1 cellular context compared by ENCODE assay signal in genomic region chr17:42368797-42369561, GRCh38.
TF ChIP-seq lines count a peak whose summit lies in the region.

No MANE protein-coding gene starts in this region.

TF ChIP-seq in K562, 482 proteins besides CTCF, POLR2A, EP300 and RAD21:
- TF ChIP-seq TCF3 (CRISPR knock-in tag; IDR thresholded peaks at IDR 0.05) (peak; percentile 30), BCOR (IDR thresholded peaks at IDR 0.05) (peak; percentile 77; the same call in 1 of the 2 replicates), CBFA2T3 (IDR thresholded peaks at IDR 0.05) (peak; percentile 87), FOXA3 (CRISPR knock-in tag; conservative IDR thresholded peaks at IDR 0.05 in 1 of 2, IDR thresholded peaks at IDR 0.05 in 1 of 2) (0 out of 4 replicates have a peak, but pooled peaks of 1 of the 2 experiments have one; percentile 30), DACH1 (IDR thresholded peaks at IDR 0.05; ENCODE audit: partially characterized antibody) (peak; percentile 28), DPF2 (IDR thresholded peaks at IDR 0.05) (peak; percentile 45; the same call in 1 of the 2 replicates), ZNF146 (CRISPR knock-in tag; IDR thresholded peaks at IDR 0.05; ENCODE audit: unreplicated experiment) (peak; percentile 93), ARID1B (IDR thresholded peaks at IDR 0.05) (peak; percentile 65), SMARCA4 (IDR thresholded peaks at IDR 0.05) (0 out of 2 replicates have a peak, but pooled peaks have one; percentile 20), SMARCA5 (IDR thresholded peaks at IDR 0.05) (peak; percentile 60; the same call in 1 of the 2 replicates), SMARCE1 (IDR thresholded peaks at IDR 0.05) (0 out of 2 replicates have a peak, but pooled peaks have one; percentile 47), TAL1 (IDR thresholded peaks at IDR 0.05) (peak; percentile 60), HDAC1 (IDR thresholded peaks at IDR 0.05) (0 out of 4 replicates have a peak, but pooled peaks of 1 of the 2 experiments have one; percentile 15), CBFA2T2 (conservative IDR thresholded peaks at IDR 0.05) (peak; percentile 71), MAX (CRISPR knock-in tag; IDR thresholded peaks at IDR 0.05) (peak; percentile 33; the same call in 1 of the 2 replicates), ADNP (tag; IDR thresholded peaks at IDR 0.05) (peak; percentile 77; the same call in 1 of the 2 replicates), MTA2 (IDR thresholded peaks at IDR 0.05; ENCODE audit: low read depth) (peak; percentile 24; the same call in 1 of the 2 replicates), NCOR1 (IDR thresholded peaks at IDR 0.05) (peak; percentile 66; the same call in 1 of the 2 replicates), L3MBTL2 (IDR thresholded peaks at IDR 0.05) (peak; percentile 39; the same call in 1 of the 2 replicates), ZNF766 (CRISPR knock-in tag; conservative IDR thresholded peaks at IDR 0.05) (0 out of 2 replicates have a peak, but pooled peaks have one; percentile 21), SOX6 (IDR thresholded peaks at IDR 0.05) (peak; percentile 57; the same call in 1 of the 2 replicates), VEZF1 (CRISPR knock-in tag; IDR thresholded peaks at IDR 0.05) (0 out of 2 replicates have a peak, but pooled peaks have one; percentile 27), EGR1 (conservative IDR thresholded peaks at IDR 0.05) (peak; percentile 40; the same call in 1 of the 2 replicates), RBM25 (IDR thresholded peaks at IDR 0.05; ENCODE audit: low read depth, low read length, severe bottlenecking) (peak; percentile 52), ATF7 (IDR thresholded peaks at IDR 0.05) (peak; percentile 35; the same call in 1 of the 2 replicates)
